In the genomic region with DNA sequence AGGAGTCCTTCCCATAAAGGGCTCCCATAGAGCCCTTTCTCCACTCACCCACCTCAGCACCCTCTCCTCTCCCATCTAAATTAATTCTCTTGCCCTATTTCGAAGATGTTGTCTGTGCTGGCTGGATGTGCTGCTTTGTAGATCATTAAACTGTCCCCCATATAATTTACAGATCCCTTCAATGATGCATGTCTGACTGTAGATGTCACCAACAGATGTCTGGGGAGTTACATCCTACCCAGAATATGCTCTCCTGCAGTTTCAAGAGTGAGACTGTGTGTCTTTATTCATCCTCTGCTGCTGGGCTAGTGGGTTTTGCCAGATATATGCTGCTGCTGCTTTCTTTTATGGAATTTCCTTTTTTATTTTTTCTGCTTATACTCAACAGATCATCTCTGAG, we compare ENCODE assay signal across 3 cellular contexts.
A peak's percentile ranks its signal among the peaks of the same experiment; 100 is the strongest.
TF ChIP-seq lines count a peak whose summit lies in the region.

No MANE protein-coding gene starts in this region.

TF ChIP-seq in SK-N-SH, 30 proteins besides CTCF, POLR2A, EP300 and RAD21 (continued from another document):
- TF ChIP-seq FOSL2 (IDR thresholded peaks at IDR 0.05; ENCODE audit: borderline replicate concordance, low read depth) (no peak), MXI1 (IDR thresholded peaks at IDR 0.05; ENCODE audit: low read depth, low read length) (no peak), FOXJ3 (CRISPR knock-in tag; IDR thresholded peaks at IDR 0.05) (no peak)

TF ChIP-seq in SK-N-SH treated with all-trans-retinoic acid at 6 μM for 48 hours, 23 proteins besides CTCF, POLR2A, EP300 and RAD21 (continued from another document):
- no peak for TF ChIP-seq TSHZ2 (CRISPR knock-in tag; IDR thresholded peaks at IDR 0.05)
- no peak for TF ChIP-seq CREB5 (CRISPR knock-in tag; IDR thresholded peaks at IDR 0.05; ENCODE audit: low read depth)
- TF ChIP-seq, protein P1, sequence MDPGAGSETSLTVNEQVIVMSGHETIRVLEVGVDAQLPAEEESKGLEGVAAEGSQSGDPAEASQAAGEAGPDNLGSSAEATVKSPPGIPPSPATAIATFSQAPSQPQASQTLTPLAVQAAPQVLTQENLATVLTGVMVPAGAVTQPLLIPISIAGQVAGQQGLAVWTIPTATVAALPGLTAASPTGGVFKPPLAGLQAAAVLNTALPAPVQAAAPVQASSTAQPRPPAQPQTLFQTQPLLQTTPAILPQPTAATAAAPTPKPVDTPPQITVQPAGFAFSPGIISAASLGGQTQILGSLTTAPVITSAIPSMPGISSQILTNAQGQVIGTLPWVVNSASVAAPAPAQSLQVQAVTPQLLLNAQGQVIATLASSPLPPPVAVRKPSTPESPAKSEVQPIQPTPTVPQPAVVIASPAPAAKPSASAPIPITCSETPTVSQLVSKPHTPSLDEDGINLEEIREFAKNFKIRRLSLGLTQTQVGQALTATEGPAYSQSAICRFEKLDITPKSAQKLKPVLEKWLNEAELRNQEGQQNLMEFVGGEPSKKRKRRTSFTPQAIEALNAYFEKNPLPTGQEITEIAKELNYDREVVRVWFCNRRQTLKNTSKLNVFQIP (CRISPR knock-in tag; IDR thresholded peaks at IDR 0.05; ENCODE audit: borderline replicate concordance, low read depth): no peak
- TF ChIP-seq CSRNP3 (CRISPR knock-in tag; IDR thresholded peaks at IDR 0.05): no peak
- TF ChIP-seq PATZ1 (CRISPR knock-in tag; IDR thresholded peaks at IDR 0.05; ENCODE audit: borderline replicate concordance): no peak
- no peak for TF ChIP-seq GLIS3 (CRISPR knock-in tag; IDR thresholded peaks at IDR 0.05)

TF ChIP-seq in neural cell, 6 proteins besides CTCF, POLR2A, EP300 and RAD21 (continued from another document):
- TF ChIP-seq MXI1 (conservative IDR thresholded peaks at IDR 0.05; ENCODE audit: poor library complexity, severe bottlenecking) (no peak), POLR2AphosphoS5 (IDR thresholded peaks at IDR 0.05) (peak; percentile 74), SMC3 (conservative IDR thresholded peaks at IDR 0.05; ENCODE audit: poor library complexity) (peak; percentile 65)
